8 cellular contexts compared by ENCODE assay signal in genomic region chr20:33095902-33096584, GRCh38.
DNase-seq lines count a peak whose midpoint lies in the region; ATAC-seq, FAIRE-seq and TF ChIP-seq lines count a peak whose summit lies in the region.
"Not testable (repeated sequence)": the region's sequence is repeated elsewhere in the genome, so short reads cannot be mapped to it uniquely, and the experiment has no call there.

No MANE protein-coding gene starts in this region.

- peak; percentile 86 for ATAC-seq in stimulated activated naive CD8-positive, alpha-beta T cell treated with anti-CD3 and anti-CD28 coated beads, Interleukin-15, amount 100 ng/mL, for 72 hours

- DNase-seq in DMS153 (lab: John Stamatoyannopoulos, UW) (peak; percentile 56), HTR-8/SVneo (ENCODE audit: insufficient read length, low spot score) (peak; percentile 87), NCI-H510A treated with DMSO at 0.1 percent for 48 hours (lab: John Stamatoyannopoulos, UW) (peak; percentile 86), UCSD-AML1 (lab: John Stamatoyannopoulos, UW; ENCODE audit: unreplicated experiment) (peak; percentile 47), astrocyte of the cerebellum (ENCODE audit: low read depth) (peak; percentile 13), head of caudate nucleus (peak; percentile 24 to 88 (median 72)), nephron progenitor cell (peak; percentile 58)
- DNase-seq in stimulated activated naive CD8-positive, alpha-beta T cell treated with anti-CD3 and anti-CD28 coated beads, Interleukin-15, amount 100 ng/mL, for 72 hours: peak; percentile 48 to 53

- FAIRE-seq in HTR-8/SVneo (lab: Jason Lieb, UNC): peak; percentile 90

- H3K27me3 Mint-ChIP-seq in nephron progenitor cell (ENCODE audit: low read depth, poor library complexity): peaks cover 39% of the 10 kb centered on the region
- not testable (repeated sequence) for H3K27me3 Mint-ChIP-seq in stimulated activated naive CD8-positive, alpha-beta T cell treated with anti-CD3 and anti-CD28 coated beads, Interleukin-15, amount 100 ng/mL, for 72 hours

- not testable (repeated sequence) for H3K4me3 Mint-ChIP-seq in nephron progenitor cell; stimulated activated naive CD8-positive, alpha-beta T cell treated with anti-CD3 and anti-CD28 coated beads, Interleukin-15, amount 100 ng/mL, for 72 hours

- not testable (repeated sequence) for H3K9me3 Mint-ChIP-seq in nephron progenitor cell; stimulated activated naive CD8-positive, alpha-beta T cell treated with anti-CD3 and anti-CD28 coated beads, Interleukin-15, amount 100 ng/mL, for 72 hours

- H3K4me3 ChIP-seq in astrocyte of the cerebellum (ENCODE audit: low read depth, low read length): not testable (repeated sequence)

- H3K4me1 Mint-ChIP-seq in nephron progenitor cell; stimulated activated naive CD8-positive, alpha-beta T cell treated with anti-CD3 and anti-CD28 coated beads, Interleukin-15, amount 100 ng/mL, for 72 hours: not testable (repeated sequence)

- H3K36me3 Mint-ChIP-seq in nephron progenitor cell (ENCODE audit: low read depth): not testable (repeated sequence)

- in situ Hi-C loops in astrocyte of the cerebellum (cut with HindIII; ENCODE audit: low sequenced_read_pairs): not testable (repeated sequence)

- TF ChIP-seq CTCF in astrocyte of the cerebellum (IDR thresholded peaks at IDR 0.05; ENCODE audit: low read depth, low read length, missing control alignments) (peak; percentile 66), nephron progenitor cell (IDR thresholded peaks at IDR 0.05) (peak; percentile 76)

- not testable (repeated sequence) for H3K27ac Mint-ChIP-seq in nephron progenitor cell; stimulated activated naive CD8-positive, alpha-beta T cell treated with anti-CD3 and anti-CD28 coated beads, Interleukin-15, amount 100 ng/mL, for 72 hours

- intact Hi-C loops in head of caudate nucleus (cut with DNase I): loop anchor here (2.0 to 10.0 kb wide), 2 partner anchors 193 to 199 kb away; no protein-coding TSS in a partner anchor

Comparison
In these comparisons a context has a peak if more than half of its experiments do, and no peak if none do; other contexts are left out.
1. DNase-seq: peak in every context shown above with its lines; median percentile 87 in HTR-8/SVneo; 86 in NCI-H510A treated with DMSO at 0.1 percent for 48 hours; 72 in head of caudate nucleus; 58 in nephron progenitor cell; 56 in DMS153; 50 in stimulated activated naive CD8-positive, alpha-beta T cell treated with anti-CD3 and anti-CD28 coated beads, Interleukin-15, amount 100 ng/mL, for 72 hours; 47 in UCSD-AML1; 13 in astrocyte of the cerebellum.